1 cellular context compared by ENCODE assay signal in the genomic region with DNA sequence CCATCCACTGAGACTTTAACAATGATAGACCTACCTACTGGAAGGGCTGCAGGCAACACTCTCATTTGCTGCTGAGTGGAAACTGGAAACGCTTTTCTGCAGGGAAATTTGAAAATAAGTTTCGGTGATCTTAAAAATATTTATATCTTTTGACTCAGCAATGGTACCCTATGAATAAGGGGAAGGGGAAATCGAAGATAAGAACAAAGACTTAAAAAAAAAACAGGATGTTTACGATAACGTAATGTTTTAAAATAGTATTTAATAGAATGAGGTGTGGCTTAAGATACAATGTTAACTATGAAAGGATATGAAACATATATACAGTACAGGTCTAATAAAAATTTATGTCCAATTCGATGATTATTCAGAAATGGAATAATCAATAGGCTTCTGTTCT.
TF ChIP-seq lines count a peak whose summit lies in the region.

No MANE protein-coding gene starts in this region.

TF ChIP-seq in GM12878, 131 proteins besides CTCF, POLR2A, EP300 and RAD21 (continued from another document):
- peak; percentile 71; the same call in 1 of the 2 replicates for TF ChIP-seq NFIC (IDR thresholded peaks at IDR 0.05; ENCODE audit: low read depth, low read length)
- TF ChIP-seq CREM (IDR thresholded peaks at IDR 0.05; ENCODE audit: low read depth): peak; percentile 18; the same call in 1 of the 2 replicates
- 0 out of 2 replicates have a peak, but pooled peaks have one; percentile 60 for TF ChIP-seq MEF2A (IDR thresholded peaks at IDR 0.05; ENCODE audit: insufficient read depth, low read depth, low read length)
- no peak for TF ChIP-seq NR2F1 (conservative IDR thresholded peaks at IDR 0.05)
- TF ChIP-seq JUNB (IDR thresholded peaks at IDR 0.05): peak; percentile 81
- TF ChIP-seq ETV6 (conservative IDR thresholded peaks at IDR 0.05 in 1 of 2, IDR thresholded peaks at IDR 0.05 in 1 of 2; ENCODE audit: borderline replicate concordance in 1 of 2, low read depth in 1 of 2): peak in 1 of 2 experiments; percentile 70; a peak in 1 of 4 replicates
- 0 out of 2 replicates have a peak, but pooled peaks have one; percentile 44 for TF ChIP-seq FOXM1 (IDR thresholded peaks at IDR 0.05; ENCODE audit: low read depth, low read length)
- no peak for TF ChIP-seq CBX5 (IDR thresholded peaks at IDR 0.05; ENCODE audit: low read depth)
